In genomic region chr10:4867109-4867519, GRCh38 we compare ENCODE assay signal across 17 cellular contexts. TPM values are rescaled to one million over a fixed set of nuclear protein-coding genes. Genes with fewer than 3 reads are reported as not detected.
DNase-seq lines count a peak whose midpoint lies in the region; ATAC-seq and TF ChIP-seq lines count a peak whose summit lies in the region.
"Had no signal": no experiment of that assay in that cellular context is flagged by ENCODE, and none has a peak within 500 bp of the region (broad histone marks: within the 10 kb centered on the region; RNA-seq: fewer than 3 reads in every experiment).

No MANE protein-coding gene starts in this region.

- H3K9ac ChIP-seq in smooth muscle cell (ENCODE audit: low read depth): peak overlapping the region; percentile 12

- intact Hi-C loops in ascending aorta (cut with DNase I): loop anchor here (5.0 kb wide), 1 partner anchor 70 kb away; no protein-coding TSS in a partner anchor
- intact Hi-C loops in left cardiac atrium (cut with DNase I): no loop called here
- intact Hi-C loops in lower lobe of right lung (cut with DNase I): no loop called here

- H3K79me2 ChIP-seq in smooth muscle cell (ENCODE audit: low read depth): no peaks in the 10 kb centered on the region

- peak overlapping the region; percentile 39 to 74 for H3K27ac ChIP-seq in ascending aorta
- peak overlapping the region; percentile 87 for H3K27ac ChIP-seq in smooth muscle cell (ENCODE audit: low read depth)
- no peak overlapping the region for H3K27ac ChIP-seq in lower lobe of right lung

- DNase-seq in H4 (ENCODE audit: low spot score) (peak; percentile 6), ascending aorta (ENCODE audit: low spot score in 2 of 2) (no peak), left cardiac atrium (no peak), smooth muscle cell (lab: John Stamatoyannopoulos, UW; ENCODE audit: unreplicated experiment) (no peak), lower lobe of right lung (no peak), NCI-H510A treated with DMSO at 0.1 percent for 48 hours (lab: John Stamatoyannopoulos, UW) (no peak)
- DNase-seq: ACHN; Calu3; CD4-positive, CD25-positive, alpha-beta regulatory T cell; H9; Kasumi-1; NCI-H1436; NCI-H2107; NCI-H69 had no signal

- no peaks in the 10 kb centered on the region for H3K36me3 ChIP-seq in ascending aorta
- no peaks in the 10 kb centered on the region for H3K36me3 ChIP-seq in smooth muscle cell (ENCODE audit: low read depth)
- no peaks in the 10 kb centered on the region for H3K36me3 ChIP-seq in lower lobe of right lung

- H2AFZ ChIP-seq in smooth muscle cell (ENCODE audit: low read depth): no peak overlapping the region
- H2AFZ ChIP-seq: PC-9 had no signal

- no peaks in the 10 kb centered on the region for H4K20me1 ChIP-seq in smooth muscle cell (ENCODE audit: low read depth)

- H3K27me3 ChIP-seq in ascending aorta (no peaks in the 10 kb centered on the region), smooth muscle cell (ENCODE audit: low read depth) (no peaks in the 10 kb centered on the region), lower lobe of right lung (ENCODE audit: low read depth) (no peaks in the 10 kb centered on the region)

- H3K9me3 ChIP-seq in ascending aorta (no peaks in the 10 kb centered on the region), smooth muscle cell (replicated peaks; ENCODE audit: low read depth) (no peaks in the 10 kb centered on the region), lower lobe of right lung (no peaks in the 10 kb centered on the region)

- WGBS in smooth muscle cell (ENCODE audit: low lambda C conversion rate): 36% methylated on average over 2 of the region's 2 CpGs

- peak overlapping the region; percentile 80 for H3K4me2 ChIP-seq in smooth muscle cell
- H3K4me2 ChIP-seq: PC-9 had no signal

- no peak for TF ChIP-seq CTCF in ascending aorta (IDR thresholded peaks at IDR 0.05)
- no peak for TF ChIP-seq CTCF in smooth muscle cell (IDR thresholded peaks at IDR 0.05; ENCODE audit: borderline replicate concordance, insufficient read depth, poor library complexity, severe bottlenecking)
- TF ChIP-seq CTCF in lower lobe of right lung (IDR thresholded peaks at IDR 0.05): no peak

- H3K4me3 ChIP-seq in ascending aorta (no peak overlapping the region), smooth muscle cell (no peak overlapping the region), lower lobe of right lung (no peak overlapping the region)
- H3K4me3 ChIP-seq: PC-9 had no signal

- peaks cover 0 to 3% of the 10 kb centered on the region in 2 donors for H3K4me1 ChIP-seq in ascending aorta
- H3K4me1 ChIP-seq in smooth muscle cell (ENCODE audit: low read depth): peaks cover 16% of the 10 kb centered on the region
- no peaks in the 10 kb centered on the region for H3K4me1 ChIP-seq in lower lobe of right lung

- H3F3A ChIP-seq in smooth muscle cell (ENCODE audit: low read depth): peaks cover 14% of the 10 kb centered on the region

- ATAC-seq in left cardiac atrium (peak; percentile 36 to 50), HG03520 (IDR thresholded peaks at IDR 0.05; ENCODE audit: unreplicated experiment) (no peak), lower lobe of right lung (no peak), GM19351 (IDR thresholded peaks at IDR 0.05; ENCODE audit: unreplicated experiment) (no peak)

RNA-seq across cellular contexts. Expression of gene AKR1E2, which starts 41.1 kb away (rescaled TPM):
- not detected in 2 replicates for total RNA-seq in H4 (2014; rRNA removed; shearing (Covaris generic))
- 0.53 TPM for total RNA-seq in ascending aorta
- total RNA-seq in left cardiac atrium: 1 to 10 TPM; 7.5 to 8.4 TPM
- 3.2 and 7.2 TPM in 2 replicates for total RNA-seq in smooth muscle cell
- 2.3 and 3.0 TPM in 2 replicates for polyA plus RNA-seq in smooth muscle cell
- 11.3 TPM for total RNA-seq in lower lobe of right lung

Comparison
In these comparisons a context has a peak if more than half of its experiments do, and no peak if none do; other contexts are left out.
1. ATAC-seq: peak in left cardiac atrium (2 of 2); none in HG03520 (single experiment), lower lobe of right lung (0 of 2) and GM19351 (single experiment).